Comparison of ENCODE assay signal across 21 cellular contexts in genomic region chr16:84033251-84034195, GRCh38. TPM values are rescaled to one million over a fixed set of nuclear protein-coding genes. Genes with fewer than 3 reads are reported as not detected.
"Had no signal": no experiment of that assay in that cellular context is flagged by ENCODE, and none has a peak within 500 bp of the region (broad histone marks: within the 10 kb centered on the region; RNA-seq: fewer than 3 reads in every experiment).

No MANE protein-coding gene starts in this region.

- H3K27me3 ChIP-seq: SJCRH30 had no signal

- H3K36me3 ChIP-seq: SJCRH30 had no signal

- ATAC-seq: Panc1, PC-3, SK-N-SH treated with all-trans-retinoic acid at 6 μM for 48 hours had no signal

- H3K4me1 ChIP-seq: SJCRH30 had no signal

- H3K9ac ChIP-seq: KMS-11 had no signal

- H3K9me3 ChIP-seq: SJCRH30 had no signal

- H3K4me3 ChIP-seq: SJCRH30 had no signal

- H3K4me2 ChIP-seq: KMS-11 had no signal

- H3K27ac ChIP-seq: HL-60, KMS-11, RWPE1, SJCRH30 had no signal

- DNase-seq: Kasumi-1, MM.1S, NCI-H1436, NCI-H187, NCI-H2029, NCI-H2081 treated with DMSO at 0.1 percent for 48 hours, NCI-H2171, NCI-H226, NCI-H446, NCI-H510A, NCI-H524 treated with DMSO at 0.1 percent for 48 hours, NCI-H774, PC-3, SHP77 treated with DMSO at 0.1 percent for 48 hours, SJCRH30 had no signal

RNA-seq across cellular contexts. Expression of gene SLC38A8, which starts 9.1 kb away (rescaled TPM):
- total RNA-seq: OCI-LY7, PC-3, SJCRH30 had no signal
